ENCODE assay signal across 26 cellular contexts in the genomic region with DNA sequence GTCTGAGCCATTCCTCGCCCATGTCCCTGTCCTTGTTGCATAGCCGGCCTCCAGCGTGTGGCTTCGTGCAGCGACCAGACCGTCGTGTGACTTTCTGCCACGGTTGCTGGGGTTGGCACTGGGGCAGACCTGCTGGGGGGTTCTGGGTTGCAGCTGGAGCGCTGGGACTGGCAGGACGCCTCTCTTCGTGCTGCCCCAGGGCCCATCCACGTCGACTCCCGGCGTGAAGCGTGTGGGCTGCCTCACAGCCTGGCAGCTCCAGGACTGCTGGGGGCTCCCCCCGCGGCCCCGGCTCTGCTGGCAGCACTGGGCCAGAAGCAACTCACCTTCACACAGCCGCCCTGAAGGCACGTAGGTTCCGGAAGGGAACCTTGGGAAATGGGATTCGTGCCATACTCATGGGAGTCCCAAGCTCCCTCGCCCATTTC. TPM values are rescaled to one million over a fixed set of nuclear protein-coding genes. Genes with fewer than 3 reads are reported as not detected.
DNase-seq lines count a peak whose midpoint lies in the region; ATAC-seq and TF ChIP-seq lines count a peak whose summit lies in the region.
"Had no signal": no experiment of that assay in that cellular context is flagged by ENCODE, and none has a peak within 500 bp of the region (broad histone marks: within the 10 kb centered on the region; RNA-seq: fewer than 3 reads in every experiment).

No MANE protein-coding gene starts in this region.

- H3K36me3 ChIP-seq in adipocyte (ENCODE audit: control insufficient read depth, insufficient read depth, low read length, severe bottlenecking): no peaks in the 10 kb centered on the region
- no peaks in the 10 kb centered on the region for H3K36me3 ChIP-seq in duodenal mucosa (ENCODE audit: control insufficient read depth in 1 of 2, insufficient read depth in 2 of 2, low read length in 2 of 2)
- H3K36me3 ChIP-seq: BLaER1 treated with 17β-estradiol and CSF1 and Interleukin-3, amounts not matched to agents 10 nM and 100 nM had no signal

- no peaks in the 10 kb centered on the region for H3K9me3 ChIP-seq in adipocyte (ENCODE audit: control insufficient read depth, low read length)
- H3K9me3 ChIP-seq in duodenal mucosa (ENCODE audit: control insufficient read depth in 1 of 2, low read length in 2 of 2): no peaks in the 10 kb centered on the region
- H3K9me3 ChIP-seq: BLaER1 treated with 17β-estradiol and CSF1 and Interleukin-3, amounts not matched to agents 10 nM and 100 nM; SK-N-SH had no signal

- H3K4me3 ChIP-seq in adipocyte (ENCODE audit: low read length) (no peak overlapping the region), duodenal mucosa (ENCODE audit: low read depth in 1 of 2, low read length in 2 of 2) (no peak overlapping the region)
- H3K4me3 ChIP-seq: BLaER1 treated with 17β-estradiol and CSF1 and Interleukin-3, amounts not matched to agents 10 nM and 100 nM had no signal

- H3K4me1 ChIP-seq in adipocyte (ENCODE audit: control insufficient read depth, insufficient read depth, low read length): peaks cover 3% of the 10 kb centered on the region
- peaks cover 14 to 22% of the 10 kb centered on the region in 2 donors for H3K4me1 ChIP-seq in duodenal mucosa (ENCODE audit: control insufficient read depth in 1 of 2, insufficient read depth in 2 of 2, low read length in 2 of 2)

- peak; percentile 13 for ATAC-seq in omental fat pad (ENCODE audit: low FRiP score)
- no peak for ATAC-seq in HG02852 (IDR thresholded peaks at IDR 0.05; ENCODE audit: unreplicated experiment)
- ATAC-seq: CD8-positive, alpha-beta T cell; HCT116 had no signal

- no peak for TF ChIP-seq CTCF in omental fat pad (IDR thresholded peaks at IDR 0.05)

- peaks cover 85% of the 10 kb centered on the region for H3K27me3 ChIP-seq in adipocyte (replicated peaks; ENCODE audit: control insufficient read depth, insufficient read depth, low read length)
- H3K27me3 ChIP-seq in duodenal mucosa (ENCODE audit: control insufficient read depth in 1 of 2, insufficient read depth in 2 of 2, low read length in 2 of 2): no peaks in the 10 kb centered on the region

- DNase-seq in DMS79 (lab: John Stamatoyannopoulos, UW) (peak; percentile 43), DMS79 treated with DMSO at 0.1 percent for 48 hours (lab: John Stamatoyannopoulos, UW) (no peak), adipocyte (ENCODE audit: low read depth) (peak; percentile 6), omental fat pad (ENCODE audit: low spot score) (no peak), Ammon's horn (ENCODE audit: low spot score) (no peak), CD1c-positive myeloid dendritic cell (ENCODE audit: extremely low spot score) (no peak)
- DNase-seq: ACHN; Calu3; CD8-positive, alpha-beta T cell; DMS153; EL; GF-D8; IMR-90; NCI-H1105; NCI-H2029 treated with DMSO at 0.1 percent for 48 hours; NCI-H345; NCI-H524 treated with DMSO at 0.1 percent for 48 hours; SHP77 treated with DMSO at 0.1 percent for 48 hours; SK-N-SH had no signal

- H3K9ac ChIP-seq in adipocyte (ENCODE audit: low read length): no peak overlapping the region
- H3K9ac ChIP-seq in duodenal mucosa (ENCODE audit: low read depth in 1 of 2, low read length in 2 of 2): no peak overlapping the region
- H3K9ac ChIP-seq: BLaER1 treated with 17β-estradiol and CSF1 and Interleukin-3, amounts not matched to agents 10 nM and 100 nM; KMS-11; SK-N-SH had no signal

- H3K27ac ChIP-seq in duodenal mucosa (ENCODE audit: low read depth, low read length): peak overlapping the region; percentile 10
- H3K27ac ChIP-seq: 22Rv1; BLaER1 treated with 17β-estradiol and CSF1 and Interleukin-3, amounts not matched to agents 10 nM and 100 nM; KMS-11 had no signal

RNA-seq across cellular contexts. Expression of gene GALNT9, which starts 52.0 kb away (rescaled TPM):
- total RNA-seq in omental fat pad: 10 to 100 TPM in 3 of 4 donors, not detected in 1; 10.9 to 52.7 (median 36.7) TPM
- total RNA-seq: CD8-positive, alpha-beta T cell; RPMI7951 had no signal

Comparison
In these comparisons a context has a peak if more than half of its experiments do, and no peak if none do; other contexts are left out.
1. DNase-seq: peak in DMS79 (single experiment) and adipocyte (single experiment); none in DMS79 treated with DMSO at 0.1 percent for 48 hours (single experiment), omental fat pad (single experiment), Ammon's horn (single experiment) and CD1c-positive myeloid dendritic cell (single experiment).